In the genomic region with DNA sequence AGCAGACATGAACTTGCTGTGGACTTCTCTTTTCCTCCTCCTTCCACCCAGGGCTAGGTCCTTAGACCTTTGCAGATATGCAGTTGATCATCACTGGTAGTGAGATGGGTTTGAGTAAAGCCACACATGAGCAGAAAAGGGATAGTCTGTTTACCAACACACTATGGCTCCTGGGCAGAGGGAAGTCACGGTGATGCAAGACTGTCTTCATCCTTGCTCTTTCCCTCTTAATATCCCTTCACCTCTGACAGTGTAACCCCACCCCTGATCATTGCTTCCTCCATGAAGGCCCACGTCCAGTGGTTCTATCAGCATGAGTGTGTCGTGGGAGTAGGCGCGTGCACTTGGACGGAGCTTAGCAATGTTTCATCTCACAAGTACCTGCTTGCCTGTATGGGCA, we compare ENCODE assay signal across 29 cellular contexts.
"Had no signal": no experiment of that assay in that cellular context is flagged by ENCODE, and none has a peak within 500 bp of the region (broad histone marks: within the 10 kb centered on the region; RNA-seq: fewer than 3 reads in every experiment).

No MANE protein-coding gene starts in this region.

- H3K9me3 ChIP-seq: adrenal gland, ascending aorta, left lung, psoas muscle, spleen, testis had no signal

- H3K27ac ChIP-seq: adrenal gland, ascending aorta, foreskin keratinocyte, left lung, neural progenitor cell, parathyroid adenoma, spleen, testis had no signal

- DNase-seq: activated CD4-positive, alpha-beta T cell treated with anti-CD3 and anti-CD28 coated beads for 36 hours; activated CD4-positive, alpha-beta T cell treated with anti-CD3 and anti-CD28 coated beads, Interleukin-2, amount 50 U/mL, for 4 hours; activated CD4-positive, CD25-positive, alpha-beta regulatory T cell; activated effector memory CD4-positive, alpha-beta T cell treated with Interleukin-2 at 50 U/mL for 16 hours; activated naive CD4-positive, alpha-beta T cell treated with Interleukin-2 at 50 U/mL for 16 hours; activated naive CD8-positive, alpha-beta T cell treated with anti-CD3 and anti-CD28 coated beads for 36 hours; activated T-cell treated with anti-CD3 and anti-CD28 coated beads for 4 hours; adrenal gland; caudate nucleus; endodermal cell; foreskin keratinocyte; hypothalamus; immature natural killer cell; naive thymus-derived CD8-positive, alpha-beta T cell; occipital lobe; spleen; stimulated activated naive CD4-positive, alpha-beta T cell treated with Interleukin-2 at 50 U/mL for 16 hours; T-helper 17 cell; T1000; testis; trophoblast cell had no signal

- H3K27me3 ChIP-seq: adrenal gland, ascending aorta, foreskin keratinocyte, left lung, neural progenitor cell, spleen, testis had no signal

- H3K4me1 ChIP-seq: foreskin keratinocyte, left lung, parathyroid adenoma had no signal

- FAIRE-seq: urothelium cell line had no signal

- H3K36me3 ChIP-seq: neural progenitor cell had no signal

- H2AFZ ChIP-seq: neural progenitor cell, parathyroid adenoma had no signal

- H3K4me3 ChIP-seq: adrenal gland, ascending aorta, left lung, neural progenitor cell, spleen, testis had no signal

- H3K79me2 ChIP-seq: parathyroid adenoma had no signal

- ATAC-seq: activated CD4-positive, alpha-beta T cell treated with anti-CD3 and anti-CD28 coated beads for 36 hours; esophagus mucosa; foreskin keratinocyte; naive thymus-derived CD8-positive, alpha-beta T cell; SK-N-SH treated with all-trans-retinoic acid at 6 μM for 48 hours; T-helper 17 cell had no signal

- H3K9ac ChIP-seq: neural progenitor cell, parathyroid adenoma had no signal

- H3K4me2 ChIP-seq: neural progenitor cell had no signal
